13 cellular contexts compared by ENCODE assay signal in the genomic region with DNA sequence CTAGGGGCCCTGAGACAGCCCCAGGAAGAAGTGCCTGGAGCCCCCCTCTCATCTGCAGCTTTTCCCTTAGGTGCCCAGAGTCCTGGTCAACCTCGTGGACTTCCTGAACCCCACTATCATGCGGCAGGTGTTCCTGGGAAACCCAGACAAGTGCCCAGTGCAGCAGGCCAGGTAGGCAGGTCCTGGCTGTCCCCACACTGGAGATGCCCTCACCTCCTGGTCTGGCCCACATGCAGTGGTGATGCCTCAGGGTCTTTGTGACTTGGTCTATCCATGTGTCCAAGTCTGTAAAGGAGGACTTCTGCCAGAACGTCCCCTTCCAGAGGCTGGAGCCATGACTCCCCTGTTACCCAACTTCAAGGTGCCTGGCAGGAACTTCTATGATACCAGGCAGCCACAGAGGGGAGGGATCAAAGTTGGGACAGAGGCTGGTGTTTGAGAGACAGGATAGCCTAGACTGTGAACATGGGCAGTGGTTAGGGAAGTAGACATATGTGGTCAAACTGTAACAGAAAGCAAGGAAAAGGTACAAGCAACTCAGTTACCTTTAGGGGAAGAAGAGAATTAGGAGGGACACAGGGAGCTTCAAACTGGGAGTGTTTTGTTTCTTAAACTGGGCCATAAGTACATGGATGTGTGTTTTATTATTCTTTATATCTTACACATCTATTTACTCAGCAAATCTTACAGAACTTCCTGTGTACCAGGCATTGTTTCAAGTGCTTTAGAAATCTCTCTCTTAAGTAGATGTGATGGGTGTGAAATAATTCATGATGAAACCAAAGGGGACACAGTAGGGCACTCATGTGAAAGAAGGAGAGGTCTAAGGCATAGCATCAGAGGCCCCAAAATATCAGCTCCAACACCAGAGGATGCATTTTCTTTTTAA.
A peak's percentile ranks its signal among the peaks of the same experiment; 100 is the strongest.
DNase-seq lines count a peak whose midpoint lies in the region; ATAC-seq and TF ChIP-seq lines count a peak whose summit lies in the region.
"Had no signal": no experiment of that assay in that cellular context is flagged by ENCODE, and none has a peak within 500 bp of the region (broad histone marks: within the 10 kb centered on the region; RNA-seq: fewer than 3 reads in every experiment).

No MANE protein-coding gene starts in this region.

- no peak for TF ChIP-seq EP300 in esophagus muscularis mucosa (IDR thresholded peaks at IDR 0.05)

- DNase-seq in SIG-M5 treated with dmso at 0.1 percent for 504 hours (lab: John Stamatoyannopoulos, UW; ENCODE audit: unreplicated experiment) (peak; percentile 24), SIG-M5 (lab: John Stamatoyannopoulos, UW) (no peak), PC-9 (peak in 1 of 2 experiments; percentile 51), esophagus muscularis mucosa (ENCODE audit: extremely low spot score) (no peak), tibial artery (no peak)
- DNase-seq: activated CD4-positive, alpha-beta T cell treated with anti-CD3 and anti-CD28 coated beads, Interleukin-2, amount 50 U/mL, for 48 hours; activated naive CD4-positive, alpha-beta T cell treated with anti-CD3 and anti-CD28 coated beads for 36 hours; cerebellar nuclear complex; NCI-H2107 had no signal

- BruUV-seq in PC-9 (replicated peaks; lab: Mats Ljungman, UMichigan) = no TSS peak

- no peak for TF ChIP-seq POLR2A in esophagus muscularis mucosa (IDR thresholded peaks at IDR 0.05; ENCODE audit: low read depth)

- peaks cover 25% of the 10 kb centered on the region; the same call in 1 of the 2 replicates for H3F3A ChIP-seq in PC-9 (ENCODE audit: insufficient read depth, low read depth)

- no peaks in the 10 kb centered on the region for H3K27me3 ChIP-seq in PC-9 (ENCODE audit: insufficient read depth, low read depth)
- H3K27me3 ChIP-seq in esophagus muscularis mucosa = no peaks in the 10 kb centered on the region
- peaks cover 0 to 4% (median 0%) of the 10 kb centered on the region in 5 donors for H3K27me3 ChIP-seq in subcutaneous abdominal adipose tissue (ENCODE audit: control insufficient read depth in 5 of 5, insufficient read depth in 4 of 5, low read length in 5 of 5)
- no peaks in the 10 kb centered on the region for H3K27me3 ChIP-seq in tibial artery

- H3K9ac ChIP-seq in subcutaneous abdominal adipose tissue (ENCODE audit: low read length in 5 of 5) = peak overlapping the region in 1 of 5 donors; percentile 18

- no peaks in the 10 kb centered on the region for H3K36me3 ChIP-seq in PC-9 (ENCODE audit: low read depth)
- H3K36me3 ChIP-seq in esophagus muscularis mucosa = no peaks in the 10 kb centered on the region
- H3K36me3 ChIP-seq in subcutaneous abdominal adipose tissue (ENCODE audit: control insufficient read depth in 5 of 5, insufficient read depth in 5 of 5, low read length in 5 of 5) = no peaks in the 10 kb centered on the region
- no peaks in the 10 kb centered on the region for H3K36me3 ChIP-seq in tibial artery

- H3K9me3 ChIP-seq in PC-9 (ENCODE audit: insufficient read depth, low read depth) (0 out of 2 replicates have a peak, but pooled peaks cover 3% of the 10 kb centered on the region), esophagus muscularis mucosa (no peaks in the 10 kb centered on the region), subcutaneous abdominal adipose tissue (ENCODE audit: control insufficient read depth in 5 of 5, low read length in 5 of 5) (no peaks in the 10 kb centered on the region), tibial artery (no peaks in the 10 kb centered on the region)

- H3K4me1 ChIP-seq in PC-9 (replicated peaks; ENCODE audit: insufficient read depth) (peaks cover 28% of the 10 kb centered on the region), esophagus muscularis mucosa (peaks cover 27 to 60% (median 56%) of the 10 kb centered on the region in 4 donors), subcutaneous abdominal adipose tissue (ENCODE audit: control insufficient read depth in 5 of 5, insufficient read depth in 5 of 5, low read length in 5 of 5) (peaks cover 0 to 33% (median 0%) of the 10 kb centered on the region in 5 donors), tibial artery (peaks cover 0 to 35% (median 26%) of the 10 kb centered on the region in 4 donors)

- POLR2A ChIA-PET in PC-9 (lab: Charles Lee; ENCODE audit: unreplicated experiment) = no interaction called here

- H3K4me2 ChIP-seq in PC-9 = peak overlapping the region; percentile 38

- H3K79me2 ChIP-seq in PC-9 (ENCODE audit: low read depth) = no peaks in the 10 kb centered on the region

- 82% methylated on average over 2 of the region's 3 CpGs for WGBS in esophagus muscularis mucosa

- intact Hi-C loops in PC-9 (cut with micrococcal nuclease; ENCODE audit: unreplicated experiment) (no loop called here), esophagus muscularis mucosa (cut with DNase I) (no loop called here), tibial artery (cut with DNase I; ENCODE audit: low total_unique reads) (no loop called here)

- no peak overlapping the region for H2AFZ ChIP-seq in PC-9

- no peaks in the 10 kb centered on the region for H4K20me1 ChIP-seq in PC-9 (ENCODE audit: insufficient read depth)

- H3K9me2 ChIP-seq in PC-9 (ENCODE audit: insufficient read depth) = no peaks in the 10 kb centered on the region

- TF ChIP-seq CTCF in PC-9 (conservative IDR thresholded peaks at IDR 0.05) (no peak), esophagus muscularis mucosa (IDR thresholded peaks at IDR 0.05) (no peak), tibial artery (IDR thresholded peaks at IDR 0.05) (no peak)

- CTCF ChIA-PET in PC-9 (lab: Charles Lee) = interaction anchor here (0.5 kb wide), 1 partner anchor 128 kb away, joined by 4 read pairs; no protein-coding TSS in a partner anchor

- H3K4me3 ChIP-seq in PC-9 = no peak overlapping the region
- no peak overlapping the region for H3K4me3 ChIP-seq in esophagus muscularis mucosa
- H3K4me3 ChIP-seq in subcutaneous abdominal adipose tissue (ENCODE audit: low read depth in 1 of 5, low read length in 5 of 5) = peak overlapping the region in 3 of 5 donors; percentile 45 to 53 (median 51)
- H3K4me3 ChIP-seq in tibial artery = no peak overlapping the region

- H3K27ac ChIP-seq in PC-9 (peak overlapping the region; percentile 65), esophagus muscularis mucosa (replicated peaks in 1 of 4) (peak overlapping the region; percentile 31 to 94 (median 69)), subcutaneous abdominal adipose tissue (ENCODE audit: low read depth, low read length) (no peak overlapping the region), tibial artery (peak overlapping the region in 1 of 2 donors; percentile 6)
- H3K27ac ChIP-seq: 22Rv1 had no signal

- ATAC-seq in HG02973 (IDR thresholded peaks at IDR 0.05; ENCODE audit: unreplicated experiment) (no peak), GM21381 (IDR thresholded peaks at IDR 0.05; ENCODE audit: unreplicated experiment) (no peak)

Comparison
In these comparisons a context has a peak if more than half of its experiments do, and no peak if none do; other contexts are left out.
1. H3K4me3 ChIP-seq: peak in subcutaneous abdominal adipose tissue (3 of 5); none in PC-9 (single experiment), esophagus muscularis mucosa (0 of 4) and tibial artery (0 of 2).